ENCODE assay signal across 10 cellular contexts in the genomic region with DNA sequence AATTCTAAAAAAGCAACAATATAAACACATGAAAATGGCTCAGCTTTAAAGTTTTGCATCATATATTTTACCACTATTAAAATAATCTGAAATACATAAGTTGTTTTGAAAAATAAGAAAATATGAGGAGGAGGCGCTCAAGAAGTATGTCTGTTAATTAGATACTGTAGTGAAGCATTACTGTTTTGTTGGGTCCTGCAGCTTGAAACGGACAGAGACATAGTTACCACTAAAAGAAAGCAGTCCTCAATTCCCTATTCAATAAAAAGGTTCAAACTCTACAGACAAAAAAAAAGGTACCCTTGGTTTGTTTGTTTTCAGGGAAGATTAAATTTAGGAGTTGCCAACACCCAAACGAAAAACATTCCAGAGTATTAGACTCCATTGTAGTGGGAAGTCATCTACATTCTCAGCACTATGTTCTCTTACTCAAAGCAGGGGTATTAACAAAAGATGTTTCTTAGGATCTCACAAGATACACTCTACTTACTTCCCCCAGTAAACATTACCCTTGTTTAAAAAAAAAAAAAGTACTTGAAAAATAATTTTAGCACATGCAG. TPM values are rescaled to one million over a fixed set of nuclear protein-coding genes. Genes with fewer than 3 reads are reported as not detected.
A peak's percentile ranks its signal among the peaks of the same experiment; 100 is the strongest.
DNase-seq lines count a peak whose midpoint lies in the region; TF ChIP-seq lines count a peak whose summit lies in the region.
"Had no signal": no experiment of that assay in that cellular context is flagged by ENCODE, and none has a peak within 500 bp of the region (broad histone marks: within the 10 kb centered on the region; RNA-seq: fewer than 3 reads in every experiment).

No MANE protein-coding gene starts in this region.

- no peak overlapping the region for H3K18ac ChIP-seq in mesendoderm (ENCODE audit: low read length)

- no peaks in the 10 kb centered on the region for H3K9me3 ChIP-seq in mammary epithelial cell (replicated peaks; ENCODE audit: insufficient read depth, low read length)

- no peak overlapping the region for H3K23ac ChIP-seq in mesendoderm (ENCODE audit: low read length)

- H3K27ac Mint-ChIP-seq in activated naive CD4-positive, alpha-beta T cell treated with anti-CD3 and anti-CD28 coated beads, Interleukin-2, amount 10 ng/mL, durations not matched to agents 7 days and 5 days: no peak overlapping the region
- H3K27ac Mint-ChIP-seq: activated naive CD8-positive, alpha-beta T cell had no signal

- TF ChIP-seq CTCF in HFF-Myc (IDR thresholded peaks at IDR 0.05; ENCODE audit: low read depth, low read length, missing control alignments): no peak
- TF ChIP-seq CTCF in mammary epithelial cell (conservative IDR thresholded peaks at IDR 0.05 in 1 of 2, IDR thresholded peaks at IDR 0.05 in 1 of 2; ENCODE audit: extremely low read depth in 1 of 2, insufficient read depth in 1 of 2, low read depth in 1 of 2, low read length in 2 of 2): no peak

- no peak overlapping the region for H4K5ac ChIP-seq in mesendoderm (ENCODE audit: low read length)

- H3K27ac ChIP-seq in ACC112 (ENCODE audit: low read depth, low read length) (peak overlapping the region; percentile 9), mammary epithelial cell (ENCODE audit: insufficient read depth, low read depth, low read length) (peak overlapping the region; percentile 99), mesendoderm (ENCODE audit: low read depth, low read length) (no peak overlapping the region)

- intact Hi-C loops in mammary epithelial cell (cut with micrococcal nuclease): loop anchor here (5.0 kb wide), 1 partner anchor 355 kb away; no protein-coding TSS in a partner anchor

- H2AFZ ChIP-seq in ACC112 (ENCODE audit: low read length, unreplicated experiment) (no peak overlapping the region), mammary epithelial cell (ENCODE audit: low read depth, low read length) (no peak overlapping the region)

- no peak overlapping the region for H3K4me3 Mint-ChIP-seq in activated naive CD4-positive, alpha-beta T cell treated with anti-CD3 and anti-CD28 coated beads, Interleukin-2, amount 10 ng/mL, durations not matched to agents 7 days and 5 days

- H3K9me3 Mint-ChIP-seq in activated naive CD4-positive, alpha-beta T cell treated with anti-CD3 and anti-CD28 coated beads, Interleukin-2, amount 10 ng/mL, durations not matched to agents 7 days and 5 days: no peaks in the 10 kb centered on the region

- CTCF ChIA-PET in mammary epithelial cell (lab: Charles Lee; ENCODE audit: low non-redundant PET): interaction anchor here (0.6 kb wide), 2 partner anchors 136 to 140 kb away, joined by 3 read pairs; no protein-coding TSS in a partner anchor
- CTCF ChIA-PET in activated naive CD4-positive, alpha-beta T cell treated with anti-CD3 and anti-CD28 coated beads, Interleukin-2, amount 10 ng/mL, durations not matched to agents 7 days and 5 days (lab: Charles Lee): interaction anchor here (0.7 kb wide), 1 partner anchor 1012 kb away, joined by 6 read pairs; no protein-coding TSS in a partner anchor

- H3K4me3 ChIP-seq in ACC112 (ENCODE audit: low read depth, low read length) (peak overlapping the region; percentile 78), HFF-Myc (replicated peaks; ENCODE audit: low read depth, low read length) (peak overlapping the region; percentile 83), mammary epithelial cell (replicated peaks in 1 of 3; ENCODE audit: insufficient read depth in 1 of 3, low read depth in 2 of 3, low read length in 3 of 3) (peak overlapping the region; percentile 73 to 81 (median 78)), mesendoderm (ENCODE audit: low read length) (peak overlapping the region; percentile 22)

- H3K36me3 Mint-ChIP-seq in activated naive CD4-positive, alpha-beta T cell treated with anti-CD3 and anti-CD28 coated beads, Interleukin-2, amount 10 ng/mL, durations not matched to agents 7 days and 5 days: no peaks in the 10 kb centered on the region
- H3K36me3 Mint-ChIP-seq: activated naive CD8-positive, alpha-beta T cell had no signal

- H2BK15ac ChIP-seq in mesendoderm (replicated peaks; ENCODE audit: low read depth): no peak overlapping the region

- H3K79me1 ChIP-seq in mesendoderm (ENCODE audit: low read length): no peaks in the 10 kb centered on the region

- no peak overlapping the region for H4K8ac ChIP-seq in mesendoderm (ENCODE audit: low read depth, low read length)

- no peaks in the 10 kb centered on the region for H4K20me1 ChIP-seq in mammary epithelial cell (ENCODE audit: insufficient read depth, low read length)

- H2BK5ac ChIP-seq in mesendoderm (ENCODE audit: low read length): no peak overlapping the region

- TSS peak; percentile 6 for BruUV-seq in mammary epithelial cell (replicated peaks; lab: Mats Ljungman, UMichigan)

- no peaks in the 10 kb centered on the region for H3K27me3 ChIP-seq in ACC112 (ENCODE audit: insufficient read depth, low read length)
- H3K27me3 ChIP-seq in mammary epithelial cell (ENCODE audit: insufficient read depth, low read length): no peaks in the 10 kb centered on the region
- H3K27me3 ChIP-seq in mesendoderm (ENCODE audit: insufficient read depth, low read length, poor library complexity): no peaks in the 10 kb centered on the region

- no peak overlapping the region for H3K4ac ChIP-seq in mesendoderm (ENCODE audit: low read depth, low read length)

- H2AK5ac ChIP-seq in mesendoderm (ENCODE audit: low read length): no peak overlapping the region

- no peak overlapping the region for H2BK120ac ChIP-seq in mesendoderm (ENCODE audit: low read depth, low read length)

- H3K79me2 ChIP-seq in ACC112 (ENCODE audit: control insufficient read depth, insufficient read depth, low read length, unreplicated experiment): peaks cover 70% of the 10 kb centered on the region
- H3K79me2 ChIP-seq in mammary epithelial cell (ENCODE audit: insufficient read depth, low read length): peaks cover 78% of the 10 kb centered on the region
- H3K79me2 ChIP-seq in mesendoderm (ENCODE audit: control insufficient read depth, insufficient read depth, low read length): peaks cover 54% of the 10 kb centered on the region

- peaks cover 50% of the 10 kb centered on the region for H3K27me3 Mint-ChIP-seq in activated naive CD4-positive, alpha-beta T cell treated with anti-CD3 and anti-CD28 coated beads, Interleukin-2, amount 10 ng/mL, durations not matched to agents 7 days and 5 days

- 0% methylated on average over 3 of the region's 3 CpGs for WGBS in mammary epithelial cell (ENCODE audit: low coverage, missing lambda C conversion rate)
- no CpG with 5 or more reads among the region's 3 CpGs for WGBS in mesendoderm (ENCODE audit: extremely low coverage, insufficient coverage, low lambda C conversion rate)

- peaks cover 43% of the 10 kb centered on the region for H3K4me1 ChIP-seq in ACC112 (ENCODE audit: control insufficient read depth, insufficient read depth, low read length, unreplicated experiment)
- H3K4me1 ChIP-seq in mammary epithelial cell (ENCODE audit: insufficient read depth, low read length): peaks cover 26% of the 10 kb centered on the region
- peaks cover 3% of the 10 kb centered on the region for H3K4me1 ChIP-seq in mesendoderm (ENCODE audit: control insufficient read depth, low read depth, low read length)

- no peak for DNase-seq in HFF-Myc (ENCODE audit: extremely low read depth, low read depth)
- peak; percentile 26 for DNase-seq in mammary epithelial cell
- DNase-seq in mesendoderm: no peak
- no peak for DNase-seq in ecto neural progenitor cell (ENCODE audit: low spot score)
- DNase-seq in activated naive CD4-positive, alpha-beta T cell treated with anti-CD3 and anti-CD28 coated beads, Interleukin-2, amount 10 ng/mL, durations not matched to agents 7 days and 5 days: no peak
- DNase-seq in SKM-1 (lab: John Stamatoyannopoulos, UW; ENCODE audit: unreplicated experiment): no peak
- no peak for DNase-seq in NCI-H446 (lab: John Stamatoyannopoulos, UW)
- DNase-seq: NCI-H1417 treated with DMSO at 0.1 percent for 48 hours had no signal

- H3K9ac ChIP-seq in mammary epithelial cell (ENCODE audit: insufficient read depth, low read length) (peak overlapping the region; percentile 92), mesendoderm (ENCODE audit: low read length) (peak overlapping the region; percentile 2)

- dilution Hi-C loops in mammary epithelial cell (cut with HindIII; ENCODE audit: low sequenced_read_pairs): no loop called here

- no peak overlapping the region for H3K56ac ChIP-seq in mesendoderm (ENCODE audit: low read length)

- H3K4me1 Mint-ChIP-seq in activated naive CD4-positive, alpha-beta T cell treated with anti-CD3 and anti-CD28 coated beads, Interleukin-2, amount 10 ng/mL, durations not matched to agents 7 days and 5 days: peaks cover 16% of the 10 kb centered on the region

- H3K4me2 ChIP-seq in mammary epithelial cell (ENCODE audit: insufficient read depth, low read depth, low read length) (peak overlapping the region; percentile 92), mesendoderm (ENCODE audit: low read length) (peak overlapping the region; percentile 0)

- H3K36me3 ChIP-seq in ACC112 (ENCODE audit: insufficient read depth, low read length): no peaks in the 10 kb centered on the region
- no peaks in the 10 kb centered on the region for H3K36me3 ChIP-seq in mammary epithelial cell (ENCODE audit: insufficient read depth, low read length)
- H3K36me3 ChIP-seq in mesendoderm (ENCODE audit: control insufficient read depth, insufficient read depth, low read length): no peaks in the 10 kb centered on the region

- in situ Hi-C loops in mammary epithelial cell (cut with MboI; ENCODE audit: low sequenced_read_pairs in 2 of 2): no loop called here

RNA-seq across cellular contexts. Expression of a gene that starts 3.0 kb away (rescaled TPM):
- 100 to 1,000 TPM; 108 to 179 TPM for total RNA-seq in mammary epithelial cell
- polyA plus RNA-seq in mammary epithelial cell: 10.4 TPM
- polyA minus RNA-seq in mammary epithelial cell: 10.6 TPM
- 51.1 TPM for polyA plus RNA-seq in mesendoderm (2013, experiment 1 of 2)
- polyA plus RNA-seq in mesendoderm (2013, experiment 2 of 2): 50.7 TPM

Comparison
In these comparisons a context has a peak if more than half of its experiments do, and no peak if none do; other contexts are left out.
1. H3K4me3 ChIP-seq: peak in every context shown above with its lines; median percentile 83 in HFF-Myc; 78 in ACC112; 78 in mammary epithelial cell; 22 in mesendoderm.